Comparison of ENCODE assay signal across 8 cellular contexts in the genomic region with DNA sequence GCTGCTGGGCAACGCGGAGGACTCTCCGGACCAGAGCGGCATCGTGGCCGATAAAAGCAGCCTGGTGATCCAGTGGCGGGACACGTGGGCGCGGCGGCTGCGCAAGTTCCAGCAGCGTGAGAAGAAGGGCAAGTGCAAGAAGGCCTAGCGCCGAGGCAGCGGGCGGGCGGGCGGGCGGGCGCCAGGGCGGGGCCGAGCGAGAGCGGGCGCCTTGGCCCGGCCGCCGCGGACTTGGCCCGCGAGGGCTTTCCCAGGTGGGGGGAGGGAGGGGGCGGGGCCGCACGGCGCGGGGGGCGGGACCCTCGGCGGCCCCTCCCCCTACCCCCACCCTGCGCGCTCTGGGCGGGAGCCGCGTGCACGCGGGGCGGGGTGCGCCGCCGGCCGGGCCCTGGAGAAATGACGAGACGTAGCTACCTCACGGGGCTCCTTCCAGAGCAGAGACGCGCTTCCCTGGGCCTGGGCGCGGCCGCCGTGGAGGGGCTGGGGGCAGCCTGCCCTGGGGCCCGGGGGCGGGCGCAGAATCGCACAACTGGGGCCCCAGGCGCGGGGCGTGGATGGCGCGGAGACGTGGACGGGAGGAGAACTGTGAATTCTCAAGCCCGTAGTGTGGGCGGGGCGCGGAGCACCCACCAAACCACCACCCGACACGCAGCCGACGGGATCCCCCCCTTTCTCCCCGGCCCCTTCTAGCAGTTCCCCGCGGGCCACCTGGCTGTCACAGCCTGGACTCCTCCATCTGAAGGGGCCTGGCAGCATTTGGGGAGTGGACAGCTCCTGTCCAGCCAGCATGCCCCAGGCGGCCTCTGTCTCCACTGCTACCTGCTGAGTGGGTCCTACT.
DNase-seq lines count a peak whose midpoint lies in the region; ATAC-seq and TF ChIP-seq lines count a peak whose summit lies in the region.

No MANE protein-coding gene starts in this region.

- H3K4me3 Mint-ChIP-seq in neural crest cell: peak overlapping the region; percentile 73

- H3K36me3 ChIP-seq in HCT116 (ENCODE audit: control insufficient read depth in 1 of 2, insufficient read depth in 2 of 2, low read length in 2 of 2) (no peaks in the 10 kb centered on the region), stomach smooth muscle (ENCODE audit: control insufficient read depth in 2 of 2, insufficient read depth in 2 of 2, low read length in 2 of 2) (no peaks in the 10 kb centered on the region)

- H3K27me3 Mint-ChIP-seq in neural crest cell (ENCODE audit: low read depth): peaks cover 28% of the 10 kb centered on the region

- ATAC-seq in HCT116 (peak; percentile 88), HG02840 (IDR thresholded peaks at IDR 0.05; ENCODE audit: low FRiP score, unreplicated experiment) (no peak)

- intact Hi-C loops in HCT116 (cut with micrococcal nuclease): no loop called here

- no peak overlapping the region for H2AFZ ChIP-seq in HCT116 (ENCODE audit: low read depth, low read length, poor library complexity, severe bottlenecking)

- peak overlapping the region; percentile 84 for H3K4me2 ChIP-seq in HCT116 (ENCODE audit: low read length)

- TF ChIP-seq POLR2A in HCT116 (IDR thresholded peaks at IDR 0.05; ENCODE audit: borderline replicate concordance, extremely low read depth, insufficient read depth, insufficient read length): no peak

- H3K27me3 ChIP-seq in HCT116 (ENCODE audit: insufficient read depth, low read length) (no peaks in the 10 kb centered on the region), stomach smooth muscle (ENCODE audit: control insufficient read depth in 1 of 2, insufficient read depth in 2 of 2, low read length in 2 of 2) (no peaks in the 10 kb centered on the region)

- POLR2A ChIA-PET in HCT116 (lab: Charles Lee): no interaction called here

- H3K9me2 ChIP-seq in HCT116 (ENCODE audit: insufficient read depth): no peaks in the 10 kb centered on the region

- H3K4me1 Mint-ChIP-seq in neural crest cell: peaks cover 44% of the 10 kb centered on the region

- H3K4me3 ChIP-seq in HCT116 (replicated peaks in 1 of 2; ENCODE audit: low read depth in 1 of 2, low read length in 2 of 2) (peak overlapping the region; percentile 28 to 45), foreskin fibroblast (ENCODE audit: low read depth in 1 of 2, low read length in 2 of 2) (peak overlapping the region; percentile 15 to 34), stomach smooth muscle (ENCODE audit: low read length in 2 of 2) (peak overlapping the region; percentile 52 to 69)

- H3K4me1 ChIP-seq in HCT116 (ENCODE audit: control insufficient read depth in 1 of 2, insufficient read depth in 2 of 2, low read length in 2 of 2): peaks cover 13 to 16% of the 10 kb centered on the region in 2 experiments
- H3K4me1 ChIP-seq in stomach smooth muscle (ENCODE audit: control insufficient read depth, insufficient read depth, low read length): peaks cover 70% of the 10 kb centered on the region

- H3K9ac ChIP-seq in HCT116 (ENCODE audit: low read length): peak overlapping the region; percentile 57
- peak overlapping the region; percentile 77 to 87 for H3K9ac ChIP-seq in stomach smooth muscle (ENCODE audit: low read length in 2 of 2)

- H3K36me3 Mint-ChIP-seq in neural crest cell (ENCODE audit: low read depth): no peaks in the 10 kb centered on the region

- no peaks in the 10 kb centered on the region for H3K79me2 ChIP-seq in HCT116 (ENCODE audit: insufficient read depth, low read length)

- TF ChIP-seq RAD21 in HCT116 (IDR thresholded peaks at IDR 0.05; ENCODE audit: low read depth): no peak

- no peak overlapping the region for H3K27ac Mint-ChIP-seq in neural crest cell (ENCODE audit: unreplicated experiment)

- peak overlapping the region; percentile 45; the same call in 1 of the 2 replicates for H3K27ac ChIP-seq in HCT116 (ENCODE audit: low read depth, low read length)
- peak overlapping the region; percentile 99 for H3K27ac ChIP-seq in stomach smooth muscle (ENCODE audit: low read length)

- H3K9me3 ChIP-seq in HCT116 (ENCODE audit: control insufficient read depth in 1 of 2, insufficient read depth in 1 of 2, low read depth in 1 of 2, low read length in 2 of 2) (no peaks in the 10 kb centered on the region), stomach smooth muscle (ENCODE audit: control insufficient read depth in 2 of 2, low read length in 2 of 2) (no peaks in the 10 kb centered on the region)

- TF ChIP-seq CTCF in HCT116 (IDR thresholded peaks at IDR 0.05 in 2 of 3, conservative IDR thresholded peaks at IDR 0.05 in 1 of 3; ENCODE audit: borderline replicate concordance in 1 of 3, insufficient read depth in 1 of 3, low read depth in 2 of 3, low read length in 2 of 3): no peak
- TF ChIP-seq CTCF in foreskin fibroblast (IDR thresholded peaks at IDR 0.05; ENCODE audit: low read depth, low read length): no peak
- TF ChIP-seq CTCF in neural crest cell (conservative IDR thresholded peaks at IDR 0.05): no peak

- RAD21 ChIA-PET in HCT116 (lab: Charles Lee; ENCODE audit: low non-redundant PET in 1 of 2, low total read pairs in 2 of 2, uncharacterized antibody in 2 of 2, unreplicated experiment in 2 of 2): no interaction called here

- H3K9me3 Mint-ChIP-seq in neural crest cell: no peaks in the 10 kb centered on the region

- peak; percentile 77 for DNase-seq in CD1c-positive myeloid dendritic cell (ENCODE audit: extremely low spot score)
- DNase-seq in HCT116 (ENCODE audit: low read depth, low spot score): peak; percentile 6
- peak; percentile 43 for DNase-seq in RKO (ENCODE audit: low spot score)
- peak; percentile 54 for DNase-seq in activated gamma-delta T cell treated with anti-CD3 and anti-CD28 coated beads, Interleukin-2, amount 50 U/mL, for 16 hours (ENCODE audit: low read depth)
- DNase-seq in foreskin fibroblast: peak; percentile 48 to 78
- peak; percentile 52 for DNase-seq in neural crest cell (ENCODE audit: low read depth, low spot score)

- no TSS peak for BruUV-seq in HCT116 (replicated peaks; lab: Mats Ljungman, UMichigan)

- H4K20me1 ChIP-seq in HCT116 (ENCODE audit: insufficient read depth): no peaks in the 10 kb centered on the region

- CTCF ChIA-PET in HCT116 (lab: Charles Lee): no interaction called here

TF ChIP-seq in HCT116, 20 proteins besides CTCF, POLR2A, EP300 and RAD21:
- TF ChIP-seq ZFX (IDR thresholded peaks at IDR 0.05) (0 out of 2 replicates have a peak, but pooled peaks have one; percentile 8), ZNF274 (IDR thresholded peaks at IDR 0.05; ENCODE audit: low read depth, low read length) (no peak), EZH2 (IDR thresholded peaks at IDR 0.05) (no peak)
- TF ChIP-seq, protein P1, sequence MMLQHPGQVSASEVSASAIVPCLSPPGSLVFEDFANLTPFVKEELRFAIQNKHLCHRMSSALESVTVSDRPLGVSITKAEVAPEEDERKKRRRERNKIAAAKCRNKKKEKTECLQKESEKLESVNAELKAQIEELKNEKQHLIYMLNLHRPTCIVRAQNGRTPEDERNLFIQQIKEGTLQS (IDR thresholded peaks at IDR 0.05): no peak
- TF ChIP-seq, protein P2, sequence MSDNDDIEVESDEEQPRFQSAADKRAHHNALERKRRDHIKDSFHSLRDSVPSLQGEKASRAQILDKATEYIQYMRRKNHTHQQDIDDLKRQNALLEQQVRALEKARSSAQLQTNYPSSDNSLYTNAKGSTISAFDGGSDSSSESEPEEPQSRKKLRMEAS (IDR thresholded peaks at IDR 0.05): peak; percentile 41; the same call in 1 of the 2 replicates

Comparison
In these comparisons a context has a peak if more than half of its experiments do, and no peak if none do; other contexts are left out.
1. DNase-seq: peak in every context shown above with its lines; median percentile 77 in CD1c-positive myeloid dendritic cell; 63 in foreskin fibroblast; 54 in activated gamma-delta T cell treated with anti-CD3 and anti-CD28 coated beads, Interleukin-2, amount 50 U/mL, for 16 hours; 52 in neural crest cell; 43 in RKO; 6 in HCT116.